20 cellular contexts compared by ENCODE assay signal in genomic region chr3:157027861-157028745, GRCh38.
"Had no signal": no experiment of that assay in that cellular context is flagged by ENCODE, and none has a peak within 500 bp of the region (broad histone marks: within the 10 kb centered on the region; RNA-seq: fewer than 3 reads in every experiment).

No MANE protein-coding gene starts in this region.

- H3K4me3 ChIP-seq: adrenal gland, body of pancreas, colonic mucosa, left lung, prostate gland, transverse colon, vagina had no signal

- H3K4me3 Mint-ChIP-seq: activated CD4-positive, alpha-beta memory T cell treated with anti-CD3 and anti-CD28 coated beads for 36 hours; activated CD4-positive, alpha-beta T cell treated with anti-CD3 and anti-CD28 coated beads for 36 hours; activated naive CD4-positive, alpha-beta T cell treated with anti-CD3 and anti-CD28 coated beads, Interleukin-2, amount 50 U/mL, for 24 hours; activated T-cell treated with anti-CD3 and anti-CD28 coated beads, Interleukin-2, amount 50 U/mL, for 24 hours; natural killer cell had no signal

- H3K27me3 ChIP-seq: adrenal gland, body of pancreas, colonic mucosa, transverse colon, vagina had no signal

- H3K4me1 ChIP-seq: adrenal gland, body of pancreas, colonic mucosa, left lung, prostate gland, vagina had no signal

- H3K4me1 Mint-ChIP-seq: activated naive CD4-positive, alpha-beta T cell treated with anti-CD3 and anti-CD28 coated beads, Interleukin-2, amount 50 U/mL, for 24 hours; natural killer cell had no signal

- H3K27ac Mint-ChIP-seq: activated CD4-positive, alpha-beta memory T cell treated with anti-CD3 and anti-CD28 coated beads for 36 hours; activated CD4-positive, alpha-beta T cell treated with anti-CD3 and anti-CD28 coated beads for 36 hours; activated naive CD4-positive, alpha-beta T cell treated with anti-CD3 and anti-CD28 coated beads, Interleukin-2, amount 50 U/mL, for 24 hours; activated T-cell treated with anti-CD3 and anti-CD28 coated beads, Interleukin-2, amount 50 U/mL, for 24 hours; natural killer cell had no signal

- H3K36me3 Mint-ChIP-seq: activated CD4-positive, alpha-beta memory T cell treated with anti-CD3 and anti-CD28 coated beads for 36 hours; activated naive CD4-positive, alpha-beta T cell treated with anti-CD3 and anti-CD28 coated beads, Interleukin-2, amount 50 U/mL, for 24 hours; natural killer cell had no signal

- H3K9me3 ChIP-seq: adrenal gland, body of pancreas, colonic mucosa, left lung, prostate gland, transverse colon, vagina had no signal

- H3K27ac ChIP-seq: adrenal gland, body of pancreas, colonic mucosa, left lung, prostate gland, transverse colon, vagina had no signal

- H3K36me3 ChIP-seq: adrenal gland, colonic mucosa, left lung, prostate gland, transverse colon, vagina had no signal

- DNase-seq: activated CD4-positive, alpha-beta memory T cell treated with anti-CD3 and anti-CD28 coated beads for 36 hours; activated CD4-positive, alpha-beta T cell treated with anti-CD3 and anti-CD28 coated beads for 36 hours; activated effector memory CD4-positive, alpha-beta T cell treated with Interleukin-2 at 50 U/mL for 16 hours; activated T-cell treated with anti-CD3 and anti-CD28 coated beads, Interleukin-2, amount 50 U/mL, for 24 hours; adrenal gland; body of pancreas; caudate nucleus; colonic mucosa; foreskin melanocyte; kidney; left lung; mammary epithelial cell; natural killer cell; nucleus accumbens; stimulated activated naive CD8-positive, alpha-beta T cell treated with anti-CD3 and anti-CD28 coated beads, Interleukin-15, Interleukin-2, amounts not matched to agents 100 U/mL and 50 U/mL, for 24 hours; transverse colon had no signal

- ATAC-seq: activated CD4-positive, alpha-beta T cell treated with anti-CD3 and anti-CD28 coated beads for 36 hours; body of pancreas; left lung; natural killer cell; sciatic nerve; stimulated activated naive CD8-positive, alpha-beta T cell treated with anti-CD3 and anti-CD28 coated beads, Interleukin-15, Interleukin-2, amounts not matched to agents 100 U/mL and 50 U/mL, for 24 hours had no signal

- FAIRE-seq: kidney had no signal

- H3K9me3 Mint-ChIP-seq: activated CD4-positive, alpha-beta memory T cell treated with anti-CD3 and anti-CD28 coated beads for 36 hours; activated naive CD4-positive, alpha-beta T cell treated with anti-CD3 and anti-CD28 coated beads, Interleukin-2, amount 50 U/mL, for 24 hours; activated T-cell treated with anti-CD3 and anti-CD28 coated beads, Interleukin-2, amount 50 U/mL, for 24 hours; natural killer cell had no signal
